ENCODE assay signal across 38 cellular contexts in the genomic region with DNA sequence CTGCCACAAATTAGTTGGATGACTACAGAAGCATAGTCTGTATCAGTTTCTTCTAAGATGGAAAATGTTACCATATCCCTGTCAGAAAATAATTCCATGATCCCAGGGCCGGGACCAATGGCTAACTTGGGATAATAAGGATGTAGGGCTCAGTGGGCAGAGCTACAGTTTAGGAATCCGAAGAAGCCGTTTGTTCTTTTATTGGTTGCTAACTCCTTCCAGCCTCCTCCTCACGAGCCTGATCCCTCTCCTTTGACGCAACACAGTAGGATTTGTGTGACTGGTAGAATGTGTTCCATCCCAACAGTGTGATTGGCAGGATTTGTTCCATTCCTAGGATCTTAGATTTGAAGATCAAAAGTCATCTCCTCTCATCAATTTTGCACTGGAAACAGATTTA.
"Had no signal": no experiment of that assay in that cellular context is flagged by ENCODE, and none has a peak within 500 bp of the region (broad histone marks: within the 10 kb centered on the region; RNA-seq: fewer than 3 reads in every experiment).

No MANE protein-coding gene starts in this region.

- DNase-seq: activated effector memory CD4-positive, alpha-beta T cell treated with anti-CD3 and anti-CD28 coated beads, Interleukin-2, amount 50 U/mL, for 16 hours; activated effector memory CD4-positive, alpha-beta T cell treated with Interleukin-2 at 50 U/mL for 16 hours; activated gamma-delta T cell; activated gamma-delta T cell treated with Interleukin-2 at 50 U/mL for 16 hours; activated naive CD4-positive, alpha-beta T cell; activated naive CD4-positive, alpha-beta T cell treated with anti-CD3 and anti-CD28 coated beads for 36 hours; activated naive CD4-positive, alpha-beta T cell treated with anti-CD3 and anti-CD28 coated beads, Interleukin-2, amount 10 ng/mL, durations not matched to agents 7 days and 5 days; activated naive CD4-positive, alpha-beta T cell treated with anti-CD3 and anti-CD28 coated beads, Interleukin-2, amount 50 U/mL, for 16 hours; activated naive CD4-positive, alpha-beta T cell treated with Interleukin-2 at 50 U/mL for 16 hours; activated naive CD8-positive, alpha-beta T cell treated with anti-CD3 and anti-CD28 coated beads for 36 hours; activated naive CD8-positive, alpha-beta T cell treated with anti-CD3 and anti-CD28 coated beads, Interleukin-2, amount 10 ng/mL, durations not matched to agents 7 days and 5 days; activated T-cell treated with anti-CD3 and anti-CD28 coated beads for 4 hours; activated T-cell treated with anti-CD3 and anti-CD28 coated beads, Interleukin-2, amount 50 U/mL, for 1 hour; activated T-cell treated with anti-CD3 and anti-CD28 coated beads, Interleukin-2, amount 50 U/mL, for 24 hours; activated T-cell treated with anti-CD3 and anti-CD28 coated beads, Interleukin-2, amount 50 U/mL, for 4 hours; activated T-cell treated with anti-CD3 and anti-CD28 coated beads, Interleukin-2, amount 50 U/mL, for 48 hours; activated T-cell treated with anti-CD3 and anti-CD28 coated beads, Interleukin-2, amount 50 U/mL, for 72 hours; adrenal gland; amniotic stem cell; amygdala; anterior cingulate cortex; aorta; body of pancreas; brain microvascular endothelial cell; caudate nucleus; central memory CD4-positive, alpha-beta T cell; cerebellar nuclear complex had no signal

- H3K27me3 ChIP-seq: adrenal gland, ascending aorta, body of pancreas, brain microvascular endothelial cell, breast epithelium, cardiac muscle cell had no signal

- H3K4me1 Mint-ChIP-seq: activated naive CD4-positive, alpha-beta T cell treated with anti-CD3 and anti-CD28 coated beads, Interleukin-2, amount 10 ng/mL, durations not matched to agents 7 days and 5 days; activated naive CD4-positive, alpha-beta T cell treated with anti-CD3 and anti-CD28 coated beads, Interleukin-2, amount 50 U/mL, for 24 hours; activated naive CD8-positive, alpha-beta T cell treated with anti-CD3 and anti-CD28 coated beads for 36 hours; activated naive CD8-positive, alpha-beta T cell treated with anti-CD3 and anti-CD28 coated beads, Interleukin-2, amount 10 ng/mL, durations not matched to agents 7 days and 5 days; activated T-helper 17 cell treated with anti-CD3 and anti-CD28 coated beads, Interleukin-2, amount 50 U/mL, for 72 hours; central memory CD8-positive, alpha-beta T cell had no signal

- H3K36me3 ChIP-seq: adrenal gland, ascending aorta, brain microvascular endothelial cell, breast epithelium, cardiac muscle cell had no signal

- H3K27me3 Mint-ChIP-seq: activated naive CD4-positive, alpha-beta T cell treated with anti-CD3 and anti-CD28 coated beads, Interleukin-2, amount 10 ng/mL, durations not matched to agents 7 days and 5 days; activated naive CD4-positive, alpha-beta T cell treated with anti-CD3 and anti-CD28 coated beads, Interleukin-2, amount 50 U/mL, for 24 hours; activated naive CD8-positive, alpha-beta T cell; activated naive CD8-positive, alpha-beta T cell treated with anti-CD3 and anti-CD28 coated beads for 36 hours; activated naive CD8-positive, alpha-beta T cell treated with anti-CD3 and anti-CD28 coated beads, Interleukin-2, amount 10 ng/mL, durations not matched to agents 7 days and 5 days; activated T-cell treated with anti-CD3 and anti-CD28 coated beads, Interleukin-2, amount 50 U/mL, for 24 hours; brain had no signal

- H3K36me3 Mint-ChIP-seq: activated naive CD4-positive, alpha-beta T cell treated with anti-CD3 and anti-CD28 coated beads, Interleukin-2, amount 10 ng/mL, durations not matched to agents 7 days and 5 days; activated naive CD4-positive, alpha-beta T cell treated with anti-CD3 and anti-CD28 coated beads, Interleukin-2, amount 50 U/mL, for 24 hours; activated naive CD8-positive, alpha-beta T cell; activated naive CD8-positive, alpha-beta T cell treated with anti-CD3 and anti-CD28 coated beads for 36 hours; activated naive CD8-positive, alpha-beta T cell treated with anti-CD3 and anti-CD28 coated beads, Interleukin-2, amount 10 ng/mL, durations not matched to agents 7 days and 5 days; brain had no signal

- H3K9me3 ChIP-seq: adrenal gland, ascending aorta, body of pancreas had no signal

- H3K4me3 ChIP-seq: adrenal gland, ascending aorta, body of pancreas, breast epithelium, cardiac muscle cell had no signal

- H3K9me3 Mint-ChIP-seq: activated naive CD4-positive, alpha-beta T cell treated with anti-CD3 and anti-CD28 coated beads for 36 hours; activated naive CD4-positive, alpha-beta T cell treated with anti-CD3 and anti-CD28 coated beads, Interleukin-2, amount 10 ng/mL, durations not matched to agents 7 days and 5 days; activated naive CD8-positive, alpha-beta T cell treated with anti-CD3 and anti-CD28 coated beads for 36 hours; activated naive CD8-positive, alpha-beta T cell treated with anti-CD3 and anti-CD28 coated beads, Interleukin-2, amount 10 ng/mL, durations not matched to agents 7 days and 5 days; activated T-cell treated with anti-CD3 and anti-CD28 coated beads, Interleukin-2, amount 50 U/mL, for 24 hours; activated T-helper 1 cell treated with anti-CD3 and anti-CD28 coated beads, Interleukin-12 subunit alpha, Interleukin-12 subunit beta, Interleukin-2, Interleukin-4 antibody, amounts not matched to agents 30 ng/mL and 10 ng/mL and 1 ng/mL, durations not matched to agents 14 hours and 24 hours and 36 hours; activated T-helper 17 cell treated with anti-CD3 and anti-CD28 coated beads, Interleukin-2, amount 50 U/mL, for 72 hours; activated T-helper 2 cell treated with anti-CD3 and anti-CD28 coated beads, Interferon-gamma antibody, Interleukin-2, Interleukin-4, amounts not matched to agents 10 μg/mL and 5 μg/mL and 100 μg/mL, durations not matched to agents 14 hours and 24 hours and 36 hours had no signal

- H3K4me3 Mint-ChIP-seq: activated naive CD4-positive, alpha-beta T cell treated with anti-CD3 and anti-CD28 coated beads for 36 hours; activated naive CD4-positive, alpha-beta T cell treated with anti-CD3 and anti-CD28 coated beads, Interleukin-2, amount 10 ng/mL, durations not matched to agents 7 days and 5 days; activated naive CD4-positive, alpha-beta T cell treated with anti-CD3 and anti-CD28 coated beads, Interleukin-2, amount 50 U/mL, for 24 hours; activated naive CD8-positive, alpha-beta T cell; activated naive CD8-positive, alpha-beta T cell treated with anti-CD3 and anti-CD28 coated beads for 36 hours; activated naive CD8-positive, alpha-beta T cell treated with anti-CD3 and anti-CD28 coated beads, Interleukin-2, amount 10 ng/mL, durations not matched to agents 7 days and 5 days; activated T-cell treated with anti-CD3 and anti-CD28 coated beads, Interleukin-2, amount 50 U/mL, for 24 hours; activated T-cell treated with anti-CD3 and anti-CD28 coated beads, Interleukin-2, amount 50 U/mL, for 4 hours; activated T-cell treated with anti-CD3 and anti-CD28 coated beads, Interleukin-2, amount 50 U/mL, for 72 hours; activated T-helper 1 cell treated with anti-CD3 and anti-CD28 coated beads, Interleukin-12 subunit alpha, Interleukin-12 subunit beta, Interleukin-2, Interleukin-4 antibody, amounts not matched to agents 30 ng/mL and 10 ng/mL and 1 ng/mL, durations not matched to agents 14 hours and 24 hours and 36 hours; activated T-helper 17 cell treated with anti-CD3 and anti-CD28 coated beads, Interleukin-2, amount 50 U/mL, for 72 hours; brain; central memory CD8-positive, alpha-beta T cell had no signal

- H3K27ac Mint-ChIP-seq: activated naive CD4-positive, alpha-beta T cell treated with anti-CD3 and anti-CD28 coated beads for 36 hours; activated naive CD4-positive, alpha-beta T cell treated with anti-CD3 and anti-CD28 coated beads, Interleukin-2, amount 10 ng/mL, durations not matched to agents 7 days and 5 days; activated naive CD4-positive, alpha-beta T cell treated with anti-CD3 and anti-CD28 coated beads, Interleukin-2, amount 50 U/mL, for 24 hours; activated naive CD4-positive, alpha-beta T cell treated with anti-CD3 and anti-CD28 coated beads, Interleukin-2, amount 50 U/mL, for 72 hours; activated naive CD8-positive, alpha-beta T cell; activated naive CD8-positive, alpha-beta T cell treated with anti-CD3 and anti-CD28 coated beads for 36 hours; activated naive CD8-positive, alpha-beta T cell treated with anti-CD3 and anti-CD28 coated beads, Interleukin-2, amount 10 ng/mL, durations not matched to agents 7 days and 5 days; activated T-cell treated with anti-CD3 and anti-CD28 coated beads, Interleukin-2, amount 50 U/mL, for 24 hours; activated T-cell treated with anti-CD3 and anti-CD28 coated beads, Interleukin-2, amount 50 U/mL, for 72 hours; activated T-helper 1 cell treated with anti-CD3 and anti-CD28 coated beads, Interleukin-12 subunit alpha, Interleukin-12 subunit beta, Interleukin-2, Interleukin-4 antibody, amounts not matched to agents 30 ng/mL and 10 ng/mL and 1 ng/mL, durations not matched to agents 14 hours and 24 hours and 36 hours; activated T-helper 17 cell treated with anti-CD3 and anti-CD28 coated beads, Interleukin-2, amount 50 U/mL, for 72 hours; activated T-helper 2 cell treated with anti-CD3 and anti-CD28 coated beads, Interferon-gamma antibody, Interleukin-2, Interleukin-4, amounts not matched to agents 10 μg/mL and 5 μg/mL and 100 μg/mL, durations not matched to agents 14 hours and 24 hours and 36 hours; brain had no signal

- H3K4me1 ChIP-seq: adrenal gland, ascending aorta had no signal

- ATAC-seq: activated naive CD4-positive, alpha-beta T cell treated with anti-CD3 and anti-CD28 coated beads, Interleukin-2, amount 50 U/mL, for 72 hours; activated T-cell treated with anti-CD3 and anti-CD28 coated beads, Interleukin-2, amount 50 U/mL, for 4 hours; activated T-cell treated with anti-CD3 and anti-CD28 coated beads, Interleukin-2, amount 50 U/mL, for 72 hours; activated T-helper 17 cell treated with anti-CD3 and anti-CD28 coated beads, Interleukin-2, amount 50 U/mL, for 72 hours; body of pancreas had no signal

- H3K27ac ChIP-seq: adrenal gland, ascending aorta, body of pancreas, brain microvascular endothelial cell, breast epithelium, cardiac muscle cell had no signal
